Comparison of ENCODE assay signal across 9 cellular contexts in genomic region chr10:3126741-3127342, GRCh38.
DNase-seq lines count a peak whose midpoint lies in the region; ATAC-seq, FAIRE-seq and TF ChIP-seq lines count a peak whose summit lies in the region.
"Had no signal": no experiment of that assay in that cellular context is flagged by ENCODE, and none has a peak within 500 bp of the region (broad histone marks: within the 10 kb centered on the region; RNA-seq: fewer than 3 reads in every experiment).

No MANE protein-coding gene starts in this region.

- H3K27ac Mint-ChIP-seq in nephron progenitor cell, result no peak overlapping the region

- TF ChIP-seq CTCF in choroid plexus epithelial cell (conservative IDR thresholded peaks at IDR 0.05; ENCODE audit: low read depth, low read length) (no peak), nephron progenitor cell (IDR thresholded peaks at IDR 0.05) (no peak)

- peak; percentile 73 for DNase-seq in DMS153 (lab: John Stamatoyannopoulos, UW)
- peak; percentile 83 for DNase-seq in NCI-H2227 (lab: John Stamatoyannopoulos, UW; ENCODE audit: unreplicated experiment)
- DNase-seq in choroid plexus epithelial cell (ENCODE audit: low read depth), result peak; percentile 16
- peak; percentile 26 for DNase-seq in nephron progenitor cell
- DNase-seq in H54 (ENCODE audit: insufficient read length, low spot score), result no peak
- DNase-seq in GM19240 (ENCODE audit: insufficient read length, low spot score), result no peak
- DNase-seq in activated CD4-positive, CD25-positive, alpha-beta regulatory T cell treated with anti-CD3 and anti-CD28 coated beads, Interleukin-2, amount 50 U/mL, for 72 hours, result no peak

- no peaks in the 10 kb centered on the region for H3K9me3 Mint-ChIP-seq in nephron progenitor cell

- peak overlapping the region; percentile 36 for H3K4me3 Mint-ChIP-seq in nephron progenitor cell

- H3K36me3 Mint-ChIP-seq in nephron progenitor cell (ENCODE audit: low read depth), result peaks cover 42% of the 10 kb centered on the region

- H3K4me3 ChIP-seq in choroid plexus epithelial cell (ENCODE audit: low read depth, low read length), result no peak overlapping the region

- TF ChIP-seq POLR2A in H54 (IDR thresholded peaks at IDR 0.05; ENCODE audit: low read depth, low read length), result no peak

- no peak for ATAC-seq in SK-N-SH treated with all-trans-retinoic acid at 6 μM for 48 hours

- peaks cover 42% of the 10 kb centered on the region for H3K4me1 Mint-ChIP-seq in nephron progenitor cell

- peaks cover 5% of the 10 kb centered on the region for H3K27me3 Mint-ChIP-seq in nephron progenitor cell (ENCODE audit: low read depth, poor library complexity)

- FAIRE-seq in H54 (lab: Jason Lieb, UNC), result no peak
- FAIRE-seq: endometrium had no signal

TF ChIP-seq in SK-N-SH treated with all-trans-retinoic acid at 6 μM for 48 hours, 23 proteins besides CTCF, POLR2A, EP300 and RAD21:
- no peak for TF ChIP-seq TOX (CRISPR knock-in tag; IDR thresholded peaks at IDR 0.05; ENCODE audit: borderline replicate concordance)
- no peak for TF ChIP-seq ZNF70 (CRISPR knock-in tag; IDR thresholded peaks at IDR 0.05)
- no peak for TF ChIP-seq ZNF565 (CRISPR knock-in tag; conservative IDR thresholded peaks at IDR 0.05; ENCODE audit: low read depth)
- TF ChIP-seq OSR1 (CRISPR knock-in tag; IDR thresholded peaks at IDR 0.05), result no peak
- TF ChIP-seq, protein P1, sequence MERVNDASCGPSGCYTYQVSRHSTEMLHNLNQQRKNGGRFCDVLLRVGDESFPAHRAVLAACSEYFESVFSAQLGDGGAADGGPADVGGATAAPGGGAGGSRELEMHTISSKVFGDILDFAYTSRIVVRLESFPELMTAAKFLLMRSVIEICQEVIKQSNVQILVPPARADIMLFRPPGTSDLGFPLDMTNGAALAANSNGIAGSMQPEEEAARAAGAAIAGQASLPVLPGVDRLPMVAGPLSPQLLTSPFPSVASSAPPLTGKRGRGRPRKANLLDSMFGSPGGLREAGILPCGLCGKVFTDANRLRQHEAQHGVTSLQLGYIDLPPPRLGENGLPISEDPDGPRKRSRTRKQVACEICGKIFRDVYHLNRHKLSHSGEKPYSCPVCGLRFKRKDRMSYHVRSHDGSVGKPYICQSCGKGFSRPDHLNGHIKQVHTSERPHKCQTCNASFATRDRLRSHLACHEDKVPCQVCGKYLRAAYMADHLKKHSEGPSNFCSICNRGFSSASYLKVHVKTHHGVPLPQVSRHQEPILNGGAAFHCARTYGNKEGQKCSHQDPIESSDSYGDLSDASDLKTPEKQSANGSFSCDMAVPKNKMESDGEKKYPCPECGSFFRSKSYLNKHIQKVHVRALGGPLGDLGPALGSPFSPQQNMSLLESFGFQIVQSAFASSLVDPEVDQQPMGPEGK (CRISPR knock-in tag; IDR thresholded peaks at IDR 0.05; ENCODE audit: borderline replicate concordance), result no peak
- TF ChIP-seq, protein P2, sequence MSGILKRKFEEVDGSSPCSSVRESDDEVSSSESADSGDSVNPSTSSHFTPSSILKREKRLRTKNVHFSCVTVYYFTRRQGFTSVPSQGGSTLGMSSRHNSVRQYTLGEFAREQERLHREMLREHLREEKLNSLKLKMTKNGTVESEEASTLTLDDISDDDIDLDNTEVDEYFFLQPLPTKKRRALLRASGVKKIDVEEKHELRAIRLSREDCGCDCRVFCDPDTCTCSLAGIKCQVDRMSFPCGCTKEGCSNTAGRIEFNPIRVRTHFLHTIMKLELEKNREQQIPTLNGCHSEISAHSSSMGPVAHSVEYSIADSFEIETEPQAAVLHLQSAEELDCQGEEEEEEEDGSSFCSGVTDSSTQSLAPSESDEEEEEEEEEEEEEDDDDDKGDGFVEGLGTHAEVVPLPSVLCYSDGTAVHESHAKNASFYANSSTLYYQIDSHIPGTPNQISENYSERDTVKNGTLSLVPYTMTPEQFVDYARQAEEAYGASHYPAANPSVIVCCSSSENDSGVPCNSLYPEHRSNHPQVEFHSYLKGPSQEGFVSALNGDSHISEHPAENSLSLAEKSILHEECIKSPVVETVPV (CRISPR knock-in tag; IDR thresholded peaks at IDR 0.05), result no peak
- no peak for TF ChIP-seq ESRRG (CRISPR knock-in tag; IDR thresholded peaks at IDR 0.05)
- TF ChIP-seq, protein P3, sequence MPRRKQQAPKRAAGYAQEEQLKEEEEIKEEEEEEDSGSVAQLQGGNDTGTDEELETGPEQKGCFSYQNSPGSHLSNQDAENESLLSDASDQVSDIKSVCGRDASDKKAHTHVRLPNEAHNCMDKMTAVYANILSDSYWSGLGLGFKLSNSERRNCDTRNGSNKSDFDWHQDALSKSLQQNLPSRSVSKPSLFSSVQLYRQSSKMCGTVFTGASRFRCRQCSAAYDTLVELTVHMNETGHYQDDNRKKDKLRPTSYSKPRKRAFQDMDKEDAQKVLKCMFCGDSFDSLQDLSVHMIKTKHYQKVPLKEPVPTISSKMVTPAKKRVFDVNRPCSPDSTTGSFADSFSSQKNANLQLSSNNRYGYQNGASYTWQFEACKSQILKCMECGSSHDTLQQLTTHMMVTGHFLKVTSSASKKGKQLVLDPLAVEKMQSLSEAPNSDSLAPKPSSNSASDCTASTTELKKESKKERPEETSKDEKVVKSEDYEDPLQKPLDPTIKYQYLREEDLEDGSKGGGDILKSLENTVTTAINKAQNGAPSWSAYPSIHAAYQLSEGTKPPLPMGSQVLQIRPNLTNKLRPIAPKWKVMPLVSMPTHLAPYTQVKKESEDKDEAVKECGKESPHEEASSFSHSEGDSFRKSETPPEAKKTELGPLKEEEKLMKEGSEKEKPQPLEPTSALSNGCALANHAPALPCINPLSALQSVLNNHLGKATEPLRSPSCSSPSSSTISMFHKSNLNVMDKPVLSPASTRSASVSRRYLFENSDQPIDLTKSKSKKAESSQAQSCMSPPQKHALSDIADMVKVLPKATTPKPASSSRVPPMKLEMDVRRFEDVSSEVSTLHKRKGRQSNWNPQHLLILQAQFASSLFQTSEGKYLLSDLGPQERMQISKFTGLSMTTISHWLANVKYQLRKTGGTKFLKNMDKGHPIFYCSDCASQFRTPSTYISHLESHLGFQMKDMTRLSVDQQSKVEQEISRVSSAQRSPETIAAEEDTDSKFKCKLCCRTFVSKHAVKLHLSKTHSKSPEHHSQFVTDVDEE (CRISPR knock-in tag; IDR thresholded peaks at IDR 0.05), result no peak
- TF ChIP-seq POU6F1 (CRISPR knock-in tag; IDR thresholded peaks at IDR 0.05; ENCODE audit: borderline replicate concordance, low read depth), result no peak
- TF ChIP-seq CSDC2 (CRISPR knock-in tag; IDR thresholded peaks at IDR 0.05), result no peak

Comparison
In these comparisons a context has a peak if more than half of its experiments do, and no peak if none do; other contexts are left out.
1. DNase-seq: peak in DMS153 (single experiment), NCI-H2227 (single experiment), choroid plexus epithelial cell (single experiment) and nephron progenitor cell (single experiment); none in H54 (single experiment), GM19240 (single experiment) and activated CD4-positive, CD25-positive, alpha-beta regulatory T cell treated with anti-CD3 and anti-CD28 coated beads, Interleukin-2, amount 50 U/mL, for 72 hours (single experiment).